ENCODE assay signal across 1 cellular context in the genomic region with DNA sequence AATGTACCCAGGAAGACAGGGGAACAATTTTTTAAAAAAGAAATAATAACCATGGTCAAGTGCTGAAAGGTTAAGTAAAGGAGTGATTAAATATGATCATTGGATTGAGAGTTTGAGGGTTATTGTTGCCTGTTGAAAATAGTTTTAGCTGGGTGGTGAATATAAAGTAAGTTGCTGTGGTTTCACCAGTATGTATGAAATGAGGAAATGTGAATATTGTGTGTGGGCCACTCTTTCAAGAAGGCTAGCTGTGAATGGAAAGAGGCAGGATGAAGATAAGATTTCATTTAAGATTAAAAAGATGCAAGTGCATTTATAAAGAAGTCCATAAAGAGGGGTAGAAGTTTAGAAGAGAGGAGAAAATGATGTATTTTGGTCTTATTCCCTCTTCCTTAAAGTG.
TF ChIP-seq lines count a peak whose summit lies in the region.

No MANE protein-coding gene starts in this region.

TF ChIP-seq in GM23338, 12 proteins besides CTCF, POLR2A, EP300 and RAD21 (continued from another document):
- TF ChIP-seq, protein P1, sequence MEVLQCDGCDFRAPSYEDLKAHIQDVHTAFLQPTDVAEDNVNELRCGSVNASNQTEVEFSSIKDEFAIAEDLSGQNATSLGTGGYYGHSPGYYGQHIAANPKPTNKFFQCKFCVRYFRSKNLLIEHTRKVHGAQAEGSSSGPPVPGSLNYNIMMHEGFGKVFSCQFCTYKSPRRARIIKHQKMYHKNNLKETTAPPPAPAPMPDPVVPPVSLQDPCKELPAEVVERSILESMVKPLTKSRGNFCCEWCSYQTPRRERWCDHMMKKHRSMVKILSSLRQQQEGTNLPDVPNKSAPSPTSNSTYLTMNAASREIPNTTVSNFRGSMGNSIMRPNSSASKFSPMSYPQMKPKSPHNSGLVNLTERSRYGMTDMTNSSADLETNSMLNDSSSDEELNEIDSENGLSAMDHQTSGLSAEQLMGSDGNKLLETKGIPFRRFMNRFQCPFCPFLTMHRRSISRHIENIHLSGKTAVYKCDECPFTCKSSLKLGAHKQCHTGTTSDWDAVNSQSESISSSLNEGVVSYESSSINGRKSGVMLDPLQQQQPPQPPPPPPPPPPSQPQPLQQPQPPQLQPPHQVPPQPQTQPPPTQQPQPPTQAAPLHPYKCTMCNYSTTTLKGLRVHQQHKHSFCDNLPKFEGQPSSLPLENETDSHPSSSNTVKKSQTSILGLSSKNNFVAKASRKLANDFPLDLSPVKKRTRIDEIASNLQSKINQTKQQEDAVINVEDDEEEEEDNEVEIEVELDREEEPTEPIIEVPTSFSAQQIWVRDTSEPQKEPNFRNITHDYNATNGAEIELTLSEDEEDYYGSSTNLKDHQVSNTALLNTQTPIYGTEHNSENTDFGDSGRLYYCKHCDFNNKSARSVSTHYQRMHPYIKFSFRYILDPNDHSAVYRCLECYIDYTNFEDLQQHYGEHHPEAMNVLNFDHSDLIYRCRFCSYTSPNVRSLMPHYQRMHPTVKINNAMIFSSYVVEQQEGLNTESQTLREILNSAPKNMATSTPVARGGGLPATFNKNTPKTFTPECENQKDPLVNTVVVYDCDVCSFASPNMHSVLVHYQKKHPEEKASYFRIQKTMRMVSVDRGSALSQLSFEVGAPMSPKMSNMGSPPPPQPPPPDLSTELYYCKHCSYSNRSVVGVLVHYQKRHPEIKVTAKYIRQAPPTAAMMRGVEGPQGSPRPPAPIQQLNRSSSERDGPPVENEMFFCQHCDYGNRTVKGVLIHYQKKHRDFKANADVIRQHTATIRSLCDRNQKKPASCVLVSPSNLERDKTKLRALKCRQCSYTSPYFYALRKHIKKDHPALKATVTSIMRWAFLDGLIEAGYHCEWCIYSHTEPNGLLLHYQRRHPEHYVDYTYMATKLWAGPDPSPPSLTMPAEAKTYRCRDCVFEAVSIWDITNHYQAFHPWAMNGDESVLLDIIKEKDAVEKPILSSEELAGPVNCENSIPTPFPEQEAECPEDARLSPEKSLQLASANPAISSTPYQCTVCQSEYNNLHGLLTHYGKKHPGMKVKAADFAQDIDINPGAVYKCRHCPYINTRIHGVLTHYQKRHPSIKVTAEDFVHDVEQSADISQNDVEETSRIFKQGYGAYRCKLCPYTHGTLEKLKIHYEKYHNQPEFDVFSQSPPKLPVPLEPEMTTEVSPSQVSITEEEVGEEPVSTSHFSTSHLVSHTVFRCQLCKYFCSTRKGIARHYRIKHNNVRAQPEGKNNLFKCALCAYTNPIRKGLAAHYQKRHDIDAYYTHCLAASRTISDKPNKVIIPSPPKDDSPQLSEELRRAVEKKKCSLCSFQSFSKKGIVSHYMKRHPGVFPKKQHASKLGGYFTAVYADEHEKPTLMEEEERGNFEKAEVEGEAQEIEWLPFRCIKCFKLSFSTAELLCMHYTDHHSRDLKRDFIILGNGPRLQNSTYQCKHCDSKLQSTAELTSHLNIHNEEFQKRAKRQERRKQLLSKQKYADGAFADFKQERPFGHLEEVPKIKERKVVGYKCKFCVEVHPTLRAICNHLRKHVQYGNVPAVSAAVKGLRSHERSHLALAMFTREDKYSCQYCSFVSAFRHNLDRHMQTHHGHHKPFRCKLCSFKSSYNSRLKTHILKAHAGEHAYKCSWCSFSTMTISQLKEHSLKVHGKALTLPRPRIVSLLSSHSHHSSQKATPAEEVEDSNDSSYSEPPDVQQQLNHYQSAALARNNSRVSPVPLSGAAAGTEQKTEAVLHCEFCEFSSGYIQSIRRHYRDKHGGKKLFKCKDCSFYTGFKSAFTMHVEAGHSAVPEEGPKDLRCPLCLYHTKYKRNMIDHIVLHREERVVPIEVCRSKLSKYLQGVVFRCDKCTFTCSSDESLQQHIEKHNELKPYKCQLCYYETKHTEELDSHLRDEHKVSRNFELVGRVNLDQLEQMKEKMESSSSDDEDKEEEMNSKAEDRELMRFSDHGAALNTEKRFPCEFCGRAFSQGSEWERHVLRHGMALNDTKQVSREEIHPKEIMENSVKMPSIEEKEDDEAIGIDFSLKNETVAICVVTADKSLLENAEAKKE (CRISPR knock-in tag; IDR thresholded peaks at IDR 0.05): no peak
- TF ChIP-seq ZNF331 (CRISPR knock-in tag; IDR thresholded peaks at IDR 0.05; ENCODE audit: low read depth) (no peak), CREB1 (CRISPR knock-in tag; IDR thresholded peaks at IDR 0.05; ENCODE audit: low read depth) (no peak), EZH2 (IDR thresholded peaks at IDR 0.05; ENCODE audit: low read depth, unreplicated experiment) (no peak)
- TF ChIP-seq, protein P2, sequence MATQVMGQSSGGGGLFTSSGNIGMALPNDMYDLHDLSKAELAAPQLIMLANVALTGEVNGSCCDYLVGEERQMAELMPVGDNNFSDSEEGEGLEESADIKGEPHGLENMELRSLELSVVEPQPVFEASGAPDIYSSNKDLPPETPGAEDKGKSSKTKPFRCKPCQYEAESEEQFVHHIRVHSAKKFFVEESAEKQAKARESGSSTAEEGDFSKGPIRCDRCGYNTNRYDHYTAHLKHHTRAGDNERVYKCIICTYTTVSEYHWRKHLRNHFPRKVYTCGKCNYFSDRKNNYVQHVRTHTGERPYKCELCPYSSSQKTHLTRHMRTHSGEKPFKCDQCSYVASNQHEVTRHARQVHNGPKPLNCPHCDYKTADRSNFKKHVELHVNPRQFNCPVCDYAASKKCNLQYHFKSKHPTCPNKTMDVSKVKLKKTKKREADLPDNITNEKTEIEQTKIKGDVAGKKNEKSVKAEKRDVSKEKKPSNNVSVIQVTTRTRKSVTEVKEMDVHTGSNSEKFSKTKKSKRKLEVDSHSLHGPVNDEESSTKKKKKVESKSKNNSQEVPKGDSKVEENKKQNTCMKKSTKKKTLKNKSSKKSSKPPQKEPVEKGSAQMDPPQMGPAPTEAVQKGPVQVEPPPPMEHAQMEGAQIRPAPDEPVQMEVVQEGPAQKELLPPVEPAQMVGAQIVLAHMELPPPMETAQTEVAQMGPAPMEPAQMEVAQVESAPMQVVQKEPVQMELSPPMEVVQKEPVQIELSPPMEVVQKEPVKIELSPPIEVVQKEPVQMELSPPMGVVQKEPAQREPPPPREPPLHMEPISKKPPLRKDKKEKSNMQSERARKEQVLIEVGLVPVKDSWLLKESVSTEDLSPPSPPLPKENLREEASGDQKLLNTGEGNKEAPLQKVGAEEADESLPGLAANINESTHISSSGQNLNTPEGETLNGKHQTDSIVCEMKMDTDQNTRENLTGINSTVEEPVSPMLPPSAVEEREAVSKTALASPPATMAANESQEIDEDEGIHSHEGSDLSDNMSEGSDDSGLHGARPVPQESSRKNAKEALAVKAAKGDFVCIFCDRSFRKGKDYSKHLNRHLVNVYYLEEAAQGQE (IDR thresholded peaks at IDR 0.05; ENCODE audit: unreplicated experiment): no peak
